In genomic region chr9:130366072-130366471, GRCh38 we compare ENCODE assay signal across 11 cellular contexts.
"Had no signal": no experiment of that assay in that cellular context is flagged by ENCODE, and none has a peak within 500 bp of the region (broad histone marks: within the 10 kb centered on the region; RNA-seq: fewer than 3 reads in every experiment).

No MANE protein-coding gene starts in this region.

- H3K36me3 ChIP-seq: HAP-1 had no signal

- H3K9me3 ChIP-seq: HAP-1 had no signal

- H3K4me2 ChIP-seq: GM23338 had no signal

- H3K4me1 ChIP-seq: HAP-1 had no signal

- H3K27ac ChIP-seq: GM23248 had no signal

- H3K9ac ChIP-seq: GM23248 had no signal

- H2AFZ ChIP-seq: GM23248, GM23338 had no signal

- FAIRE-seq: H1, H54 had no signal

- H3K4me3 ChIP-seq: GM23248, GM23338, HAP-1 had no signal

- H3K9me3 Mint-ChIP-seq: GM23338, H9, HFFc6 had no signal

- H3K27ac Mint-ChIP-seq: H9, HFFc6 had no signal

- DNase-seq: GM23248, GOT3, H7, H9, HCEC 1CT, HFFc6 had no signal

- ATAC-seq: GM23338, HCT116 had no signal

- H3K4me3 Mint-ChIP-seq: GM23338, H9, HFFc6 had no signal
